Comparison of ENCODE assay signal across 4 cellular contexts in genomic region chr4:9954468-9954867, GRCh38.
"Had no signal": no experiment of that assay in that cellular context is flagged by ENCODE, and none has a peak within 500 bp of the region (broad histone marks: within the 10 kb centered on the region; RNA-seq: fewer than 3 reads in every experiment).

No MANE protein-coding gene starts in this region.

- H3K27ac Mint-ChIP-seq: GM23338, H9 had no signal

- H3K4me3 ChIP-seq: GM23338 had no signal

- H3K9me3 Mint-ChIP-seq: GM23338, H9 had no signal

- DNase-seq: H9, HCEC 1CT, IMR-90 had no signal

- H3K4me3 Mint-ChIP-seq: GM23338, H9 had no signal
